ENCODE assay signal across 18 cellular contexts in the genomic region with DNA sequence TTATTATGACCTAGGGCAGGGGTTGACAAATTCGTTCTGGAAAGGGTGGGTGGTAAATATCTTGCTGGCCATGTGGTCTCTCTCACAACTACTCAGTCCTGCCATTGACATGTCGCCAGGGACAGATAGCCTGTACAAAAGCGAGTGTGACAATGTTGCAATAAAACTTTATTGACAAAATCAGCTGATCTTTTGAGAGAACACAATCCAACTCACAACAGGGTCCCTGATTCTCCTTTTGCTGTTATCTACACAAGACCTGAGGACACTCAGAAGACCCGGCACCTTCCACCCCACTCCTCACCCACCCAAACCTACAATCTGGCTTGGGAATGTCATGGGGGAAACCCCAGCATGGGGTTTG.
DNase-seq lines count a peak whose midpoint lies in the region; ATAC-seq and TF ChIP-seq lines count a peak whose summit lies in the region.
"Had no signal": no experiment of that assay in that cellular context is flagged by ENCODE, and none has a peak within 500 bp of the region (broad histone marks: within the 10 kb centered on the region; RNA-seq: fewer than 3 reads in every experiment).

No MANE protein-coding gene starts in this region.

- no peak overlapping the region for H3K27ac Mint-ChIP-seq in T-helper 2 cell treated with Interferon-gamma antibody and Interleukin-4, amounts not matched to agents 5 μg/mL and 100 μg/mL, for 36 hours
- H3K27ac Mint-ChIP-seq: activated naive CD8-positive, alpha-beta T cell; natural killer cell had no signal

- no peak for DNase-seq in T-helper 2 cell treated with Interferon-gamma antibody and Interleukin-4, amounts not matched to agents 5 μg/mL and 100 μg/mL, for 36 hours (ENCODE audit: low spot score)
- no peak for DNase-seq in T-helper 2 cell
- peak; percentile 6 for DNase-seq in NAMALWA (ENCODE audit: low spot score)
- no peak for DNase-seq in mammary epithelial cell
- DNase-seq in retina, result no peak
- no peak for DNase-seq in NCI-H1092 (lab: John Stamatoyannopoulos, UW)
- DNase-seq in heart left ventricle, result no peak
- DNase-seq: activated CD8-positive, alpha-beta T cell treated with anti-CD3 and anti-CD28 coated beads for 36 hours; brain microvascular endothelial cell; natural killer cell; spleen; stimulated activated CD4-positive, alpha-beta T cell treated with anti-CD3 and anti-CD28 coated beads, Interleukin-4, amount 100 ng/mL, for 24 hours; uterus; WERI-Rb-1 had no signal

- WGBS in mammary epithelial cell (ENCODE audit: low coverage, missing lambda C conversion rate), result 63% methylated on average over 4 of the region's 4 CpGs
- WGBS in heart left ventricle, 4 donors, result 66 to 75% (median 69%) methylated on average over 4 of the region's 4 CpGs

- no peaks in the 10 kb centered on the region for H3K27me3 ChIP-seq in mammary epithelial cell (ENCODE audit: insufficient read depth, low read length)
- no peaks in the 10 kb centered on the region for H3K27me3 ChIP-seq in rectal smooth muscle tissue (ENCODE audit: control insufficient read depth, insufficient read depth, low read length)
- H3K27me3 ChIP-seq in heart left ventricle, result no peaks in the 10 kb centered on the region
- H3K27me3 ChIP-seq: BLaER1, brain microvascular endothelial cell, spleen, uterus had no signal

- no peaks in the 10 kb centered on the region for H3K79me2 ChIP-seq in mammary epithelial cell (ENCODE audit: insufficient read depth, low read length)

- H2AFZ ChIP-seq in mammary epithelial cell (ENCODE audit: low read depth, low read length), result peak overlapping the region; percentile 81

- H3K4me1 ChIP-seq in mammary epithelial cell (ENCODE audit: insufficient read depth, low read length) (peaks cover 6% of the 10 kb centered on the region), rectal smooth muscle tissue (ENCODE audit: control insufficient read depth, insufficient read depth, low read length) (peaks cover 12% of the 10 kb centered on the region), heart left ventricle (peaks cover 0 to 12% (median 0%) of the 10 kb centered on the region in 12 donors)
- H3K4me1 ChIP-seq: uterus had no signal

- H3K27me3 Mint-ChIP-seq in T-helper 2 cell treated with Interferon-gamma antibody and Interleukin-4, amounts not matched to agents 5 μg/mL and 100 μg/mL, for 36 hours (ENCODE audit: low read depth), result no peaks in the 10 kb centered on the region
- H3K27me3 Mint-ChIP-seq: activated CD8-positive, alpha-beta T cell treated with anti-CD3 and anti-CD28 coated beads for 36 hours; activated naive CD8-positive, alpha-beta T cell had no signal

- no peak for TF ChIP-seq POLR2A in heart left ventricle (IDR thresholded peaks at IDR 0.05)

- TF ChIP-seq CTCF in mammary epithelial cell (conservative IDR thresholded peaks at IDR 0.05 in 1 of 2, IDR thresholded peaks at IDR 0.05 in 1 of 2; ENCODE audit: extremely low read depth in 1 of 2, insufficient read depth in 1 of 2, low read depth in 1 of 2, low read length in 2 of 2) (no peak), heart left ventricle (IDR thresholded peaks at IDR 0.05) (no peak)

- no peak for ATAC-seq in heart left ventricle
- ATAC-seq: activated CD8-positive, alpha-beta T cell treated with anti-CD3 and anti-CD28 coated beads for 36 hours; natural killer cell had no signal

- CTCF ChIA-PET in mammary epithelial cell (lab: Charles Lee; ENCODE audit: low non-redundant PET), result no interaction called here

- peak overlapping the region; percentile 30 for H3K4me3 Mint-ChIP-seq in T-helper 2 cell treated with Interferon-gamma antibody and Interleukin-4, amounts not matched to agents 5 μg/mL and 100 μg/mL, for 36 hours
- H3K4me3 Mint-ChIP-seq: activated CD8-positive, alpha-beta T cell treated with anti-CD3 and anti-CD28 coated beads for 36 hours; activated naive CD8-positive, alpha-beta T cell; natural killer cell had no signal

- H3K9ac ChIP-seq in mammary epithelial cell (ENCODE audit: insufficient read depth, low read length) (no peak overlapping the region), rectal smooth muscle tissue (ENCODE audit: low read length) (no peak overlapping the region)
- H3K9ac ChIP-seq: BLaER1 had no signal

- H3K9me3 Mint-ChIP-seq in T-helper 2 cell treated with Interferon-gamma antibody and Interleukin-4, amounts not matched to agents 5 μg/mL and 100 μg/mL, for 36 hours, result peaks cover 36% of the 10 kb centered on the region
- H3K9me3 Mint-ChIP-seq: natural killer cell had no signal

- H4K20me1 ChIP-seq in mammary epithelial cell (ENCODE audit: insufficient read depth, low read length), result no peaks in the 10 kb centered on the region
- H4K20me1 ChIP-seq: BLaER1 had no signal

- H3K4me3 ChIP-seq in mammary epithelial cell (replicated peaks in 1 of 3; ENCODE audit: insufficient read depth in 1 of 3, low read depth in 2 of 3, low read length in 3 of 3) (no peak overlapping the region), rectal smooth muscle tissue (ENCODE audit: low read length) (no peak overlapping the region), heart left ventricle (no peak overlapping the region)
- H3K4me3 ChIP-seq: BLaER1, prostate gland, spleen, uterus had no signal

- no TSS peak for BruUV-seq in mammary epithelial cell (replicated peaks; lab: Mats Ljungman, UMichigan)

- peaks cover 8% of the 10 kb centered on the region for H3K4me1 Mint-ChIP-seq in T-helper 2 cell treated with Interferon-gamma antibody and Interleukin-4, amounts not matched to agents 5 μg/mL and 100 μg/mL, for 36 hours (ENCODE audit: low read depth)

- in situ Hi-C loops in mammary epithelial cell (cut with MboI; ENCODE audit: low sequenced_read_pairs in 2 of 2), result no loop called here

- dilution Hi-C loops in mammary epithelial cell (cut with HindIII; ENCODE audit: low sequenced_read_pairs), result no loop called here

- H3K36me3 ChIP-seq in mammary epithelial cell (ENCODE audit: insufficient read depth, low read length) (no peaks in the 10 kb centered on the region), rectal smooth muscle tissue (ENCODE audit: control insufficient read depth, insufficient read depth, low read length) (no peaks in the 10 kb centered on the region), heart left ventricle (no peaks in the 10 kb centered on the region)
- H3K36me3 ChIP-seq: BLaER1, brain microvascular endothelial cell, prostate gland, spleen, uterus, WERI-Rb-1 had no signal

- H3K36me3 Mint-ChIP-seq in T-helper 2 cell treated with Interferon-gamma antibody and Interleukin-4, amounts not matched to agents 5 μg/mL and 100 μg/mL, for 36 hours (ENCODE audit: low read depth), result peaks cover 15% of the 10 kb centered on the region

- intact Hi-C loops in mammary epithelial cell (cut with micrococcal nuclease) (no loop called here), heart left ventricle (cut with DNase I) (no loop called here)

- peak overlapping the region; percentile 50 for H3K4me2 ChIP-seq in mammary epithelial cell (ENCODE audit: insufficient read depth, low read depth, low read length)
- H3K4me2 ChIP-seq: BLaER1 had no signal

- H3K27ac ChIP-seq in mammary epithelial cell (ENCODE audit: insufficient read depth, low read depth, low read length), result no peak overlapping the region
- peak overlapping the region; percentile 66 for H3K27ac ChIP-seq in rectal smooth muscle tissue (ENCODE audit: low read depth, low read length)
- H3K27ac ChIP-seq in heart left ventricle, result peak overlapping the region in 2 of 12 donors; percentile 40 to 56
- H3K27ac ChIP-seq: BLaER1, brain microvascular endothelial cell, prostate gland, uterus had no signal

- H3K9me3 ChIP-seq in mammary epithelial cell (replicated peaks; ENCODE audit: insufficient read depth, low read length) (peaks cover 3% of the 10 kb centered on the region), heart left ventricle (peaks cover 0 to 4% (median 0%) of the 10 kb centered on the region in 12 donors)
- H3K9me3 ChIP-seq: prostate gland, uterus had no signal
